Comparison of ENCODE assay signal across 24 cellular contexts in the genomic region with DNA sequence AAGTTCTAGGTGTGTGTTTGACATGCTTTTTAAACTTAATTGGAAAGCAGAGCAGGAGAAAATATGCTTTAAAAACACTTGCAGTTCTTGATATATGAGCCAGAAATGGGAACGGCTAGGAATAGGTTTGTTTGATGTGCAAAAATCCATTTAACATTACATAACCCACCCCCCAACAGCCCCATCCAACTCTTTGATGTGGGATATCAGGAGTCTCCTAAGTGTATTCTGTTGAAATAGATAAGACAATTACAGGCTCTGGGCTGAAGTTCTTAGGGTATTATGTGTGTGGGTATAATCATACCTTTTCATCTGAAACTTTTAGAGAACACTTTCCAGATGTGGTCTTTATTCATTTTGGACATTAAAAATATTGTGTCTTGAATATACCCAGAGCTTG.
"Had no signal": no experiment of that assay in that cellular context is flagged by ENCODE, and none has a peak within 500 bp of the region (broad histone marks: within the 10 kb centered on the region; RNA-seq: fewer than 3 reads in every experiment).

No MANE protein-coding gene starts in this region.

- H3K4me3 ChIP-seq: K562, PC-9, Peyer's patch, SJCRH30, SK-N-MC had no signal

- ATAC-seq: HepG2, K562, Right ventricle myocardium inferior had no signal

- DNase-seq: IMR-90; Kasumi-1; MM.1S; NCI-H1092 treated with DMSO at 0.1 percent for 48 hours; NCI-H1436; NCI-H187; NCI-H2029; NCI-H2081 treated with DMSO at 0.1 percent for 48 hours; NCI-H2171; NCI-H226; NCI-H446; NCI-H510A; NCI-H524 treated with DMSO at 0.1 percent for 48 hours; NCI-H69; NCI-H774; NK-92 treated with Interleukin-12 subunit alpha and Interleukin-12 subunit beta, amount 100 ng/mL, for 24 hours; PC-9; Peyer's patch; SHP77 treated with DMSO at 0.1 percent for 48 hours had no signal
